In genomic region chr10:484441-484924, GRCh38 we compare ENCODE assay signal across 7 cellular contexts.
DNase-seq lines count a peak whose midpoint lies in the region; ATAC-seq and TF ChIP-seq lines count a peak whose summit lies in the region.

No MANE protein-coding gene starts in this region.

- no peak overlapping the region for H3K27ac ChIP-seq in cardiac muscle cell

- no peaks in the 10 kb centered on the region for H3K9me3 Mint-ChIP-seq in activated T-helper 2 cell treated with anti-CD3 and anti-CD28 coated beads, Interferon-gamma antibody, Interleukin-2, Interleukin-4, amounts not matched to agents 10 μg/mL and 5 μg/mL and 100 μg/mL, durations not matched to agents 14 hours and 24 hours and 36 hours

- intact Hi-C loops in activated T-helper 2 cell treated with anti-CD3 and anti-CD28 coated beads, Interferon-gamma antibody, Interleukin-2, Interleukin-4, amounts not matched to agents 10 μg/mL and 5 μg/mL and 100 μg/mL, durations not matched to agents 14 hours and 24 hours and 36 hours (cut with micrococcal nuclease), result no loop called here

- H3K27me3 ChIP-seq in cardiac muscle cell, result peaks cover 9% of the 10 kb centered on the region
- no peaks in the 10 kb centered on the region for H3K27me3 ChIP-seq in BE2C

- peak overlapping the region; percentile 49 for H3K27ac Mint-ChIP-seq in activated T-helper 2 cell treated with anti-CD3 and anti-CD28 coated beads, Interferon-gamma antibody, Interleukin-2, Interleukin-4, amounts not matched to agents 10 μg/mL and 5 μg/mL and 100 μg/mL, durations not matched to agents 14 hours and 24 hours and 36 hours

- H3K4me3 ChIP-seq in Jurkat, Clone E6-1 (ENCODE audit: low read length), result peak overlapping the region; percentile 28
- no peak overlapping the region for H3K4me3 ChIP-seq in cardiac muscle cell
- H3K4me3 ChIP-seq in skeletal muscle cell (ENCODE audit: low read depth, low read length), result peak overlapping the region; percentile 15
- no peak overlapping the region for H3K4me3 ChIP-seq in BE2C (ENCODE audit: low read depth, low read length)

- no peaks in the 10 kb centered on the region for H3K4me1 ChIP-seq in cardiac muscle cell (ENCODE audit: low read depth)
- peaks cover 13% of the 10 kb centered on the region for H3K4me1 ChIP-seq in BE2C

- TF ChIP-seq CTCF in cardiac muscle cell (IDR thresholded peaks at IDR 0.05; ENCODE audit: low read depth, low read length), result no peak
- TF ChIP-seq CTCF in BE2C (IDR thresholded peaks at IDR 0.05; ENCODE audit: low read depth, low read length), result no peak

- DNase-seq in Jurkat, Clone E6-1 (ENCODE audit: low read depth, low spot score), result no peak
- no peak for DNase-seq in activated T-helper 2 cell treated with anti-CD3 and anti-CD28 coated beads, Interferon-gamma antibody, Interleukin-2, Interleukin-4, amounts not matched to agents 10 μg/mL and 5 μg/mL and 100 μg/mL, durations not matched to agents 14 hours and 24 hours and 36 hours (ENCODE audit: low spot score)
- DNase-seq in cardiac muscle cell (ENCODE audit: low read depth in 1 of 2, low spot score in 1 of 2), result peak; percentile 15 to 27
- DNase-seq in skeletal muscle cell (ENCODE audit: low read depth), result no peak
- no peak for DNase-seq in NOMO-1 (lab: John Stamatoyannopoulos, UW; ENCODE audit: unreplicated experiment in 2 of 2)
- DNase-seq in BE2C, result no peak

- H3K36me3 Mint-ChIP-seq in activated T-helper 2 cell treated with anti-CD3 and anti-CD28 coated beads, Interferon-gamma antibody, Interleukin-2, Interleukin-4, amounts not matched to agents 10 μg/mL and 5 μg/mL and 100 μg/mL, durations not matched to agents 14 hours and 24 hours and 36 hours (ENCODE audit: low read depth), result peaks cover 2% of the 10 kb centered on the region

- no peaks in the 10 kb centered on the region for H3K4me1 Mint-ChIP-seq in activated T-helper 2 cell treated with anti-CD3 and anti-CD28 coated beads, Interferon-gamma antibody, Interleukin-2, Interleukin-4, amounts not matched to agents 10 μg/mL and 5 μg/mL and 100 μg/mL, durations not matched to agents 14 hours and 24 hours and 36 hours (ENCODE audit: low read depth)

- H3K9me3 ChIP-seq in cardiac muscle cell (ENCODE audit: low read depth) (no peaks in the 10 kb centered on the region), BE2C (no peaks in the 10 kb centered on the region)

- H3K36me3 ChIP-seq in cardiac muscle cell, result no peaks in the 10 kb centered on the region
- H3K36me3 ChIP-seq in BE2C, result no peaks in the 10 kb centered on the region

- peak overlapping the region; percentile 82 for H3K4me3 Mint-ChIP-seq in activated T-helper 2 cell treated with anti-CD3 and anti-CD28 coated beads, Interferon-gamma antibody, Interleukin-2, Interleukin-4, amounts not matched to agents 10 μg/mL and 5 μg/mL and 100 μg/mL, durations not matched to agents 14 hours and 24 hours and 36 hours (ENCODE audit: low read depth)

- no peaks in the 10 kb centered on the region for H3K27me3 Mint-ChIP-seq in activated T-helper 2 cell treated with anti-CD3 and anti-CD28 coated beads, Interferon-gamma antibody, Interleukin-2, Interleukin-4, amounts not matched to agents 10 μg/mL and 5 μg/mL and 100 μg/mL, durations not matched to agents 14 hours and 24 hours and 36 hours (ENCODE audit: low read depth)

- peak; percentile 75 for ATAC-seq in GM19452 (IDR thresholded peaks at IDR 0.05; ENCODE audit: unreplicated experiment)

Comparison
In these comparisons a context has a peak if more than half of its experiments do, and no peak if none do; other contexts are left out.
1. DNase-seq: peak in cardiac muscle cell (2 of 2); none in Jurkat, Clone E6-1 (single experiment), activated T-helper 2 cell treated with anti-CD3 and anti-CD28 coated beads, Interferon-gamma antibody, Interleukin-2, Interleukin-4, amounts not matched to agents 10 μg/mL and 5 μg/mL and 100 μg/mL, durations not matched to agents 14 hours and 24 hours and 36 hours (single experiment), skeletal muscle cell (single experiment), NOMO-1 (0 of 2) and BE2C (single experiment).
2. H3K4me3 ChIP-seq: peak in Jurkat, Clone E6-1 (single experiment) and skeletal muscle cell (single experiment); none in cardiac muscle cell (single experiment) and BE2C (single experiment).